In the genomic region with DNA sequence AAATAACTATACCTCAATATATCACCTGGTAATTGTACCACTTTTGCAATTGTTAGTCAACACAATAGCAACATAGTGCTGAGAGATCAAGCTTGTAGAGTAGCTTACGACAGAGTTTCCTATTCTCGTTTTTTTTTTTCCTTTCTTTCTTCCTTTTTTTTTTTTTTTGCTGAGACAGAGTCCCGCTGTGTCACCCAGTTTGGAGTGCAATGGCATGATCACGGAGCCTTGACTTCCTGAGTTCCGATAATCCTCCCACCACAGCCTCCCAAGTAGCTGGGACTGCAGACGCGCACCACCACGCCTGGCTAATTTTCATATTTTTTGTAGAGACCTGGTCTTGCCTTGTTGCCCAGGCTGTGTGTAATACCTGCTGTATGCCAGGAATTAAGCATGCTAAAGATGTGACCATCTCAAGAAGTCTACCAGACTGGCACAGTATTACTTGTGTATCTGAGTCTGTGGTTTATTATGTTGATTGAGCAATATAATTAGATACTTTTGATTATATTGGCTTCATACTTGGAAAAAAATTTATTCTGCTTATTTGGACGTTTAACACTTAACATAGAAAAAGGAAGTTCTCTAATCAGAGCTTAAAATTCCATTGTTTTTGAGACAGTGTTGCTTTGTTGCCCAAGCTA, we compare ENCODE assay signal across 10 cellular contexts. TPM values are rescaled to one million over a fixed set of nuclear protein-coding genes. Genes with fewer than 3 reads are reported as not detected.
DNase-seq lines count a peak whose midpoint lies in the region; ATAC-seq and TF ChIP-seq lines count a peak whose summit lies in the region.
"Had no signal": no experiment of that assay in that cellular context is flagged by ENCODE, and none has a peak within 500 bp of the region (broad histone marks: within the 10 kb centered on the region; RNA-seq: fewer than 3 reads in every experiment).

No MANE protein-coding gene starts in this region.

- no peak for TF ChIP-seq CTCF in mammary epithelial cell (conservative IDR thresholded peaks at IDR 0.05 in 1 of 2, IDR thresholded peaks at IDR 0.05 in 1 of 2; ENCODE audit: extremely low read depth in 1 of 2, insufficient read depth in 1 of 2, low read depth in 1 of 2, low read length in 2 of 2)
- no peak for TF ChIP-seq CTCF in psoas muscle (IDR thresholded peaks at IDR 0.05)

- H3K36me3 Mint-ChIP-seq in activated CD4-positive, alpha-beta T cell treated with anti-CD3 and anti-CD28 coated beads for 36 hours (ENCODE audit: low read depth) = peaks cover 42% of the 10 kb centered on the region

- DNase-seq in activated CD4-positive, alpha-beta T cell treated with anti-CD3 and anti-CD28 coated beads for 36 hours = no peak
- DNase-seq in activated CD4-positive, alpha-beta T cell treated with anti-CD3 and anti-CD28 coated beads, Interleukin-2, amount 50 U/mL, for 1 hour = no peak
- peak; percentile 26 for DNase-seq in NOMO-1 treated with dmso at 0.1 percent for 144 hours (lab: John Stamatoyannopoulos, UW; ENCODE audit: unreplicated experiment)
- no peak for DNase-seq in mammary epithelial cell
- no peak for DNase-seq in psoas muscle
- no peak for DNase-seq in NCI-H524 (lab: John Stamatoyannopoulos, UW)
- DNase-seq in NCI-H748 treated with DMSO at 0.1 percent for 48 hours (lab: John Stamatoyannopoulos, UW) = no peak
- no peak for DNase-seq in NCI-H187 (lab: John Stamatoyannopoulos, UW)
- DNase-seq: NCI-H1048, SJCRH30 had no signal

- H3K27me3 ChIP-seq in mammary epithelial cell (ENCODE audit: insufficient read depth, low read length) (no peaks in the 10 kb centered on the region), psoas muscle (ENCODE audit: insufficient read depth in 3 of 3, low read length in 2 of 3) (no peaks in the 10 kb centered on the region)
- H3K27me3 ChIP-seq: SJCRH30 had no signal

- H3K4me3 ChIP-seq in mammary epithelial cell (replicated peaks in 1 of 3; ENCODE audit: insufficient read depth in 1 of 3, low read depth in 2 of 3, low read length in 3 of 3) (no peak overlapping the region), psoas muscle (peak overlapping the region; percentile 85)
- H3K4me3 ChIP-seq: SJCRH30 had no signal

- peak overlapping the region; percentile 51 for H3K4me3 Mint-ChIP-seq in activated CD4-positive, alpha-beta T cell treated with anti-CD3 and anti-CD28 coated beads for 36 hours

- no peaks in the 10 kb centered on the region for H3K27me3 Mint-ChIP-seq in activated CD4-positive, alpha-beta T cell treated with anti-CD3 and anti-CD28 coated beads for 36 hours

- peaks cover 95% of the 10 kb centered on the region for H3K79me2 ChIP-seq in mammary epithelial cell (ENCODE audit: insufficient read depth, low read length)

- H3K9ac ChIP-seq in mammary epithelial cell (ENCODE audit: insufficient read depth, low read length) = no peak overlapping the region

- no peaks in the 10 kb centered on the region for H3K9me3 Mint-ChIP-seq in activated CD4-positive, alpha-beta T cell treated with anti-CD3 and anti-CD28 coated beads for 36 hours (ENCODE audit: low read depth)

- POLR2A ChIA-PET in activated CD4-positive, alpha-beta T cell treated with anti-CD3 and anti-CD28 coated beads for 36 hours (lab: Charles Lee) = interaction anchor here (0.8 kb wide), 1 partner anchor 97 kb away, joined by 5 read pairs; no protein-coding TSS in a partner anchor

- in situ Hi-C loops in mammary epithelial cell (cut with MboI; ENCODE audit: low sequenced_read_pairs in 2 of 2) = no loop called here

- 89% methylated on average over 9 of the region's 9 CpGs for WGBS in mammary epithelial cell (ENCODE audit: low coverage, missing lambda C conversion rate)
- WGBS in psoas muscle, 3 donors = 79 to 86% (median 84%) methylated on average over 9 of the region's 9 CpGs

- intact Hi-C loops in activated CD4-positive, alpha-beta T cell treated with anti-CD3 and anti-CD28 coated beads for 36 hours (cut with DNase I, micrococcal nuclease) = loop anchor here (10.0 kb wide), 2 partner anchors 259 to 599 kb away; partner anchors contain the start of gene GPR171 (in 1 of the 2)
- intact Hi-C loops in mammary epithelial cell (cut with micrococcal nuclease) = no loop called here
- intact Hi-C loops in psoas muscle (cut with DNase I) = loop anchor here in 1 of 2 donors (10.0 kb wide), 1 partner anchor 159 kb away; the partner anchor contains the start of gene SIAH2

- peaks cover 3% of the 10 kb centered on the region for H4K20me1 ChIP-seq in mammary epithelial cell (ENCODE audit: insufficient read depth, low read length)

- H3K36me3 ChIP-seq in mammary epithelial cell (ENCODE audit: insufficient read depth, low read length) (no peaks in the 10 kb centered on the region), psoas muscle (ENCODE audit: insufficient read depth in 1 of 2, low read depth in 1 of 2) (no peaks in the 10 kb centered on the region)

- peaks cover 73% of the 10 kb centered on the region for H3K4me1 Mint-ChIP-seq in activated CD4-positive, alpha-beta T cell treated with anti-CD3 and anti-CD28 coated beads for 36 hours

- no peak for ATAC-seq in activated CD4-positive, alpha-beta T cell treated with anti-CD3 and anti-CD28 coated beads for 36 hours
- ATAC-seq in psoas muscle = no peak

- no TSS peak for BruUV-seq in mammary epithelial cell (replicated peaks; lab: Mats Ljungman, UMichigan)

- H3K9me3 ChIP-seq in mammary epithelial cell (replicated peaks; ENCODE audit: insufficient read depth, low read length) (no peaks in the 10 kb centered on the region), psoas muscle (no peaks in the 10 kb centered on the region)
- H3K9me3 ChIP-seq: SJCRH30 had no signal

- dilution Hi-C loops in mammary epithelial cell (cut with HindIII; ENCODE audit: low sequenced_read_pairs) = no loop called here

- no peak overlapping the region for H3K27ac ChIP-seq in mammary epithelial cell (ENCODE audit: insufficient read depth, low read depth, low read length)
- peak overlapping the region; percentile 94 for H3K27ac ChIP-seq in psoas muscle
- H3K27ac ChIP-seq: SJCRH30 had no signal

- H3K27ac Mint-ChIP-seq in activated CD4-positive, alpha-beta T cell treated with anti-CD3 and anti-CD28 coated beads for 36 hours = peak overlapping the region; percentile 20

- CTCF ChIA-PET in activated CD4-positive, alpha-beta T cell treated with anti-CD3 and anti-CD28 coated beads for 36 hours (lab: Charles Lee) = interaction anchor here (0.6 to 1.3 kb wide), 4 partner anchors 8 to 78 kb away, joined by 3 to 4 read pairs (median 3); no protein-coding TSS in a partner anchor
- CTCF ChIA-PET in mammary epithelial cell (lab: Charles Lee; ENCODE audit: low non-redundant PET) = no interaction called here

- peaks cover 2% of the 10 kb centered on the region for H3K4me1 ChIP-seq in mammary epithelial cell (ENCODE audit: insufficient read depth, low read length)
- H3K4me1 ChIP-seq in psoas muscle = peaks cover 55% of the 10 kb centered on the region

- H2AFZ ChIP-seq in mammary epithelial cell (ENCODE audit: low read depth, low read length) = no peak overlapping the region

- peak overlapping the region; percentile 54 for H3K4me2 ChIP-seq in mammary epithelial cell (ENCODE audit: insufficient read depth, low read depth, low read length)

RNA-seq across cellular contexts. Expression of gene SELENOT, which starts 3.0 kb away (rescaled TPM):
- 100 to 1,000 TPM in 1 of 2 experiments, 10 to 100 TPM in 1; 88.6 to 134 TPM for total RNA-seq in activated CD4-positive, alpha-beta T cell treated with anti-CD3 and anti-CD28 coated beads for 36 hours
- 100 to 1,000 TPM; 111 to 125 TPM for total RNA-seq in mammary epithelial cell
- polyA plus RNA-seq in mammary epithelial cell = 333 TPM
- 632 TPM for polyA minus RNA-seq in mammary epithelial cell
- 10 to 100 TPM; 49.5 to 78.1 (median 54.8) TPM for total RNA-seq in psoas muscle
- polyA plus RNA-seq in psoas muscle = 100 to 1,000 TPM in 1 of 3 donors, 10 to 100 TPM in 2; 41.5 to 104 (median 98.1) TPM

RNA-seq across cellular contexts. Expression of gene EIF2A, which starts 59.5 kb away (rescaled TPM):
- 100 to 1,000 TPM; 119 to 182 TPM for total RNA-seq in activated CD4-positive, alpha-beta T cell treated with anti-CD3 and anti-CD28 coated beads for 36 hours
- total RNA-seq in mammary epithelial cell = 100 to 1,000 TPM in 1 of 2 donors, 10 to 100 TPM in 1; 76.6 to 140 TPM
- 133 TPM for polyA plus RNA-seq in mammary epithelial cell
- 67.7 TPM for polyA minus RNA-seq in mammary epithelial cell
- total RNA-seq in psoas muscle = 100 to 1,000 TPM in 2 of 4 donors, 10 to 100 TPM in 2; 67.2 to 103 (median 91.2) TPM
- 100 to 1,000 TPM in 2 of 3 donors, 10 to 100 TPM in 1; 85.5 to 117 (median 103) TPM for polyA plus RNA-seq in psoas muscle

RNA-seq across cellular contexts. Expression of gene SERP1, which starts 59.8 kb away (rescaled TPM):
- total RNA-seq in activated CD4-positive, alpha-beta T cell treated with anti-CD3 and anti-CD28 coated beads for 36 hours = 10 to 100 TPM; 84.6 to 96.1 TPM
- 100 to 1,000 TPM in 1 of 2 donors, 10 to 100 TPM in 1; 95.2 to 140 TPM for total RNA-seq in mammary epithelial cell
- polyA plus RNA-seq in mammary epithelial cell = 50.5 TPM
- 24.3 TPM for polyA minus RNA-seq in mammary epithelial cell
- 10 to 100 TPM; 16.3 to 22.5 (median 18.7) TPM for total RNA-seq in psoas muscle
- 10 to 100 TPM; 13.2 to 60.2 (median 14.5) TPM for polyA plus RNA-seq in psoas muscle
